ENCODE assay signal across 15 cellular contexts in the genomic region with DNA sequence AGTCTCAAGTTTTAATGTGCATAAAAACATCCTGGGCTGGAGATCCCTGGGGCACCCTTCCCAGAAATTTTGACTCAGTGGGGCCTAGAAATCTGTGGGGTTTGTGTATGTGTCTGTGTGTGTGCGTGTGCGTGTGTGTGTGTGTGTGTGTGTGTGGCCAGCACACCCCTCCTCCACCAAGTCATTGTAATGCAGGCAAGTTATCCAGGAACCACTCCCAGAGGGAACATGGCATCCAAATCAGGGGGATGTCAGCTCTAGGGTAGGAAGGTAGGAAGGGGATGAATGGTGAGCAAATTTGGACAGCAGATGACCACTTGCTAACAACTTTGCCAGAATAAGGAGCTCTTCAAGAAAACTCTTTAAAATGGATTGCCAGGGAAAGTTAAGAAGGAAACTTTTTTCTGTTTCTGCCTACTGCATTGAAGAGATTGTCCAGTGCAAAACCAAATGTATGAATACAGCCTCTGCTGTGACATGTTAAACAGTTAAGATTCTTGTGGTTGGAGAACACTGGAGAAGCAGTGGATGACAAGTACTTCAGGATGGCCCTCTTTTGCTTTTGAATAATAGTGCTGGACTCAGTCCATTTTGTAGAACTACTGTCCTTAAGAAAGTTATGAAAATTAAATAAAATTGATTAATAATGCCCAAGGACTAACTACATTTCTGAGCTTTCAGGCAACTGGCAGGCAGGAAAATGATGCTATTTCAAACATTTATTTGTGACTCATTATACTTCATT. TPM values are rescaled to one million over a fixed set of nuclear protein-coding genes. Genes with fewer than 3 reads are reported as not detected.
DNase-seq lines count a peak whose midpoint lies in the region; ATAC-seq and TF ChIP-seq lines count a peak whose summit lies in the region.
"Had no signal": no experiment of that assay in that cellular context is flagged by ENCODE, and none has a peak within 500 bp of the region (broad histone marks: within the 10 kb centered on the region; RNA-seq: fewer than 3 reads in every experiment).

No MANE protein-coding gene starts in this region.

- H3K4me1 Mint-ChIP-seq in central memory CD8-positive, alpha-beta T cell, result peaks cover 57% of the 10 kb centered on the region
- peaks cover 4% of the 10 kb centered on the region for H3K4me1 Mint-ChIP-seq in neural progenitor cell

- H3F3A ChIP-seq in Loucy (ENCODE audit: low read depth) (no peaks in the 10 kb centered on the region), neural progenitor cell (ENCODE audit: low read depth) (no peaks in the 10 kb centered on the region)

- H3K79me2 ChIP-seq in Loucy (ENCODE audit: insufficient read depth, low read length), result peaks cover 92% of the 10 kb centered on the region
- no peaks in the 10 kb centered on the region for H3K79me2 ChIP-seq in neural progenitor cell (ENCODE audit: low read depth)

- no peak overlapping the region for H3K4me3 ChIP-seq in Loucy (ENCODE audit: low read length, poor library complexity, severe bottlenecking)
- no peak overlapping the region for H3K4me3 ChIP-seq in neural progenitor cell
- no peak overlapping the region for H3K4me3 ChIP-seq in ovary
- H3K4me3 ChIP-seq: cardiac muscle cell, heart left ventricle, skin epidermis had no signal

- WGBS in ovary, 3 donors, result 23 to 92% (median 73%) methylated on average over 2 of the region's 2 CpGs

- H3K27ac ChIP-seq in neural progenitor cell (no peak overlapping the region), ovary (no peak overlapping the region)
- H3K27ac ChIP-seq: cardiac muscle cell, heart left ventricle had no signal

- H3K27me3 Mint-ChIP-seq in central memory CD8-positive, alpha-beta T cell, result no peaks in the 10 kb centered on the region
- no peaks in the 10 kb centered on the region for H3K27me3 Mint-ChIP-seq in neural progenitor cell (ENCODE audit: insufficient read depth, low read depth)
- H3K27me3 Mint-ChIP-seq: CD8-positive, alpha-beta memory T cell; T-cell had no signal

- ATAC-seq in central memory CD8-positive, alpha-beta T cell (replicated peaks; ENCODE audit: extremely low read depth, poor library complexity, severe bottlenecking), result no peak
- no peak for ATAC-seq in GM21423 (IDR thresholded peaks at IDR 0.05; ENCODE audit: unreplicated experiment)
- ATAC-seq: heart left ventricle, T-cell had no signal

- H3K36me3 ChIP-seq in Loucy (ENCODE audit: insufficient read depth, low read length) (peaks cover 18% of the 10 kb centered on the region; the same call in 1 of the 2 replicates), neural progenitor cell (no peaks in the 10 kb centered on the region), ovary (no peaks in the 10 kb centered on the region)
- H3K36me3 ChIP-seq: cardiac muscle cell, heart left ventricle had no signal

- TF ChIP-seq EP300 in ovary (IDR thresholded peaks at IDR 0.05), result no peak

- H3K9me2 ChIP-seq in Loucy (replicated peaks; ENCODE audit: low read depth, low read length), result no peaks in the 10 kb centered on the region

- peaks cover 75% of the 10 kb centered on the region for H3K4me1 ChIP-seq in Loucy (ENCODE audit: insufficient read depth, low read length, poor library complexity, severe bottlenecking)
- peaks cover 4% of the 10 kb centered on the region for H3K4me1 ChIP-seq in neural progenitor cell
- peaks cover 11% of the 10 kb centered on the region for H3K4me1 ChIP-seq in ovary (ENCODE audit: insufficient read depth)

- H3K27ac Mint-ChIP-seq in central memory CD8-positive, alpha-beta T cell (ENCODE audit: low read depth), result peak overlapping the region; percentile 67
- H3K27ac Mint-ChIP-seq in neural progenitor cell, result no peak overlapping the region
- H3K27ac Mint-ChIP-seq: T-cell had no signal

- no peak overlapping the region for H3K4me3 Mint-ChIP-seq in central memory CD8-positive, alpha-beta T cell
- no peak overlapping the region for H3K4me3 Mint-ChIP-seq in neural progenitor cell
- H3K4me3 Mint-ChIP-seq: T-cell had no signal

- H3K9me3 ChIP-seq in Loucy (ENCODE audit: insufficient read depth, low read depth, low read length) (no peaks in the 10 kb centered on the region), neural progenitor cell (ENCODE audit: low read depth) (no peaks in the 10 kb centered on the region), ovary (no peaks in the 10 kb centered on the region)
- H3K9me3 ChIP-seq: heart left ventricle had no signal

- H3K4me2 ChIP-seq in Loucy (ENCODE audit: low read depth, low read length, poor library complexity, severe bottlenecking), result peak overlapping the region; percentile 0
- no peak overlapping the region for H3K4me2 ChIP-seq in neural progenitor cell

- H3K9me3 Mint-ChIP-seq in central memory CD8-positive, alpha-beta T cell, result no peaks in the 10 kb centered on the region
- no peaks in the 10 kb centered on the region for H3K9me3 Mint-ChIP-seq in neural progenitor cell
- H3K9me3 Mint-ChIP-seq: CD8-positive, alpha-beta memory T cell; T-cell had no signal

- intact Hi-C loops in ovary (cut with DNase I), result no loop called here

- peak; percentile 63 for DNase-seq in EL
- DNase-seq in central memory CD8-positive, alpha-beta T cell (ENCODE audit: low spot score in 2 of 2), result no peak
- no peak for DNase-seq in neural progenitor cell (ENCODE audit: low spot score)
- no peak for DNase-seq in NCI-H1105 (lab: John Stamatoyannopoulos, UW)
- DNase-seq in activated T-cell treated with anti-CD3 and anti-CD28 coated beads, Interleukin-2, amount 50 U/mL, for 48 hours, result no peak
- DNase-seq in ovary, result no peak
- DNase-seq: CD8-positive, alpha-beta memory T cell; heart left ventricle; NCI-H226; T-cell had no signal

- TF ChIP-seq CTCF in Loucy (conservative IDR thresholded peaks at IDR 0.05; ENCODE audit: low read length) (no peak), neural progenitor cell (IDR thresholded peaks at IDR 0.05) (no peak), ovary (IDR thresholded peaks at IDR 0.05) (no peak)

- H2AFZ ChIP-seq in Loucy (ENCODE audit: low read length) (no peak overlapping the region), neural progenitor cell (replicated peaks) (peak overlapping the region; percentile 16)

- H4K20me1 ChIP-seq in Loucy (ENCODE audit: insufficient read depth, low read length, poor library complexity, severe bottlenecking) (peaks cover 75% of the 10 kb centered on the region), neural progenitor cell (ENCODE audit: low read depth) (no peaks in the 10 kb centered on the region)

- peaks cover 5% of the 10 kb centered on the region for H3K36me3 Mint-ChIP-seq in central memory CD8-positive, alpha-beta T cell (ENCODE audit: insufficient read depth)
- H3K36me3 Mint-ChIP-seq in neural progenitor cell, result no peaks in the 10 kb centered on the region

- no peak for TF ChIP-seq POLR2A in ovary (IDR thresholded peaks at IDR 0.05)

- H3K9ac ChIP-seq in Loucy (ENCODE audit: low read depth, low read length, poor library complexity, severe bottlenecking), result no peak overlapping the region
- H3K9ac ChIP-seq in neural progenitor cell, result no peak overlapping the region

- H3K27me3 ChIP-seq in Loucy (ENCODE audit: insufficient read depth, low read length, poor library complexity, severe bottlenecking) (no peaks in the 10 kb centered on the region), neural progenitor cell (no peaks in the 10 kb centered on the region), ovary (no peaks in the 10 kb centered on the region)
- H3K27me3 ChIP-seq: cardiac muscle cell, heart left ventricle had no signal

RNA-seq across cellular contexts. Expression of gene STAMBPL1, which starts 12.3 kb away (rescaled TPM):
- total RNA-seq in neural progenitor cell (ENCODE audit: low replicate concordance), result 1.6 and 1.9 TPM in 2 replicates
- 10 to 100 TPM; 12.8 to 39.6 (median 16.9) TPM for total RNA-seq in ovary
- polyA plus RNA-seq in ovary, result 10 to 100 TPM in 1 of 2 donors, 1 to 10 TPM in 1; 7.9 to 12.8 TPM

RNA-seq across cellular contexts. Expression of gene ANKRD22, which starts 40.8 kb away (rescaled TPM):
- total RNA-seq in neural progenitor cell (ENCODE audit: low replicate concordance), result not detected in 2 replicates
- under 1 TPM in 1 of 7 donors, not detected in 6; 0.42 TPM for total RNA-seq in ovary
- under 1 TPM in 1 of 2 donors, not detected in 1; 0.63 TPM for polyA plus RNA-seq in ovary
- total RNA-seq: cardiac muscle cell; CD8-positive, alpha-beta memory T cell; OCI-LY7; T-cell had no signal
- polyA plus RNA-seq: cardiac muscle cell had no signal
